14 cellular contexts compared by ENCODE assay signal in the genomic region with DNA sequence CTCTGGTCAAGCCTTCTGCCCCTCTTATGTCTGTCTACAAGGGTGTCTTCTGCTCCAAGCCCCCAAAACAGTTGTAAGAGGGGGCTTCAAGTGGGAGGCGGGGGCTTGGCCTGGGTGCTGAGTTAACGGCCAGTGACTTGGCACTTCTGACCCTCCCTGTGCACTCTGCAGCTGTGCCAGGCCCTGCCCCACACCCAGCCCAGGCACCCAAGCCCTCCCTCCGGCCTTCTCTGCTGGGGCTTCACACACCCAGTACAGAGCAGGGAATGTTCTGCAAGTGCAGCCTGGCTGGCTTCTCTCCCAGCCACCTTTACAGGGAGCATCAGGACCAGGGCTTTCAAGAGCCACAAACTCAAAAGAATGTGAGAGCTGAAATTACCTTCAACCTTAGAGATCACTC. TPM values are rescaled to one million over a fixed set of nuclear protein-coding genes. Genes with fewer than 3 reads are reported as not detected.
DNase-seq lines count a peak whose midpoint lies in the region; ATAC-seq and TF ChIP-seq lines count a peak whose summit lies in the region.
"Had no signal": no experiment of that assay in that cellular context is flagged by ENCODE, and none has a peak within 500 bp of the region (broad histone marks: within the 10 kb centered on the region; RNA-seq: fewer than 3 reads in every experiment).

No MANE protein-coding gene starts in this region.

- no peak overlapping the region for H3K4ac ChIP-seq in neuronal stem cell (ENCODE audit: low read length)

- H3K18ac ChIP-seq in neuronal stem cell (ENCODE audit: low read length): no peak overlapping the region

- H3K9me3 ChIP-seq in Loucy (ENCODE audit: insufficient read depth, low read depth, low read length) (no peaks in the 10 kb centered on the region), neuronal stem cell (replicated peaks in 1 of 2; ENCODE audit: control insufficient read depth in 2 of 2, insufficient read depth in 1 of 2, low read depth in 1 of 2, low read length in 2 of 2) (no peaks in the 10 kb centered on the region)
- H3K9me3 ChIP-seq: upper lobe of left lung had no signal

- no peak overlapping the region for H3K27ac ChIP-seq in neuronal stem cell (replicated peaks; ENCODE audit: low read length)
- H3K27ac ChIP-seq: epithelial cell of prostate had no signal

- H3K4me3 Mint-ChIP-seq in activated CD4-positive, alpha-beta T cell treated with anti-CD3 and anti-CD28 coated beads for 36 hours: no peak overlapping the region
- peak overlapping the region; percentile 53 for H3K4me3 Mint-ChIP-seq in central memory CD8-positive, alpha-beta T cell

- no peaks in the 10 kb centered on the region for H3K9me3 Mint-ChIP-seq in activated CD4-positive, alpha-beta T cell treated with anti-CD3 and anti-CD28 coated beads for 36 hours (ENCODE audit: low read depth)
- no peaks in the 10 kb centered on the region for H3K9me3 Mint-ChIP-seq in central memory CD8-positive, alpha-beta T cell

- no CpG with 5 or more reads among the region's 3 CpGs for WGBS in neuronal stem cell (ENCODE audit: extremely low coverage in 2 of 2, insufficient read length in 2 of 2, insufficient replicate concordance in 1 of 2), 2 donors

- peaks cover 54% of the 10 kb centered on the region for H3K4me1 Mint-ChIP-seq in activated CD4-positive, alpha-beta T cell treated with anti-CD3 and anti-CD28 coated beads for 36 hours
- H3K4me1 Mint-ChIP-seq in central memory CD8-positive, alpha-beta T cell: peaks cover 55% of the 10 kb centered on the region

- H3K9ac ChIP-seq in Loucy (ENCODE audit: low read depth, low read length, poor library complexity, severe bottlenecking) (peak overlapping the region; percentile 57), neuronal stem cell (ENCODE audit: low read depth, low read length, poor library complexity) (peak overlapping the region; percentile 15)

- H3K4me2 ChIP-seq in Loucy (ENCODE audit: low read depth, low read length, poor library complexity, severe bottlenecking): peak overlapping the region; percentile 79
- no peak overlapping the region for H3K4me2 ChIP-seq in neuronal stem cell (ENCODE audit: insufficient read depth, low read length, poor library complexity, severe bottlenecking)

- peaks cover 21% of the 10 kb centered on the region; the same call in 1 of the 2 replicates for H3F3A ChIP-seq in Loucy (ENCODE audit: low read depth)

- peak overlapping the region; percentile 56 for H3K4me3 ChIP-seq in Loucy (ENCODE audit: low read length, poor library complexity, severe bottlenecking)
- H3K4me3 ChIP-seq in neuronal stem cell (ENCODE audit: low read length in 2 of 2): peak overlapping the region in 1 of 2 donors; percentile 46
- H3K4me3 ChIP-seq: K562, upper lobe of left lung had no signal

- no peak overlapping the region for H3K14ac ChIP-seq in neuronal stem cell (ENCODE audit: low read length)

- no peaks in the 10 kb centered on the region for H3K9me2 ChIP-seq in Loucy (replicated peaks; ENCODE audit: low read depth, low read length)

- intact Hi-C loops in activated CD4-positive, alpha-beta T cell treated with anti-CD3 and anti-CD28 coated beads for 36 hours (cut with DNase I, micrococcal nuclease): loop anchor here in 1 of 2 experiments (5.0 kb wide), 1 partner anchor 105 kb away; no protein-coding TSS in a partner anchor

- H4K8ac ChIP-seq in neuronal stem cell (ENCODE audit: low read depth, low read length): no peak overlapping the region

- TF ChIP-seq CTCF in Loucy (conservative IDR thresholded peaks at IDR 0.05; ENCODE audit: low read length): no peak

- DNase-seq in activated CD4-positive, alpha-beta T cell treated with anti-CD3 and anti-CD28 coated beads for 36 hours: no peak
- DNase-seq in activated CD4-positive, alpha-beta T cell treated with anti-CD3 and anti-CD28 coated beads for 4 hours: no peak
- no peak for DNase-seq in central memory CD8-positive, alpha-beta T cell (ENCODE audit: low spot score in 2 of 2)
- DNase-seq in neuronal stem cell (ENCODE audit: low spot score) (no peak), HuH-7.5 (ENCODE audit: low spot score) (no peak)
- DNase-seq in activated effector memory CD4-positive, alpha-beta T cell treated with Interleukin-2 at 50 U/mL for 16 hours: no peak
- DNase-seq: DMS 273 treated with DMSO at 0.1 percent for 48 hours, NCI-H526, occipital lobe, upper lobe of left lung had no signal

- no peak overlapping the region for H2AK5ac ChIP-seq in neuronal stem cell (ENCODE audit: low read depth, low read length)

- no peaks in the 10 kb centered on the region for H4K20me1 ChIP-seq in Loucy (ENCODE audit: insufficient read depth, low read length, poor library complexity, severe bottlenecking)

- peaks cover 12% of the 10 kb centered on the region for H3K27me3 Mint-ChIP-seq in activated CD4-positive, alpha-beta T cell treated with anti-CD3 and anti-CD28 coated beads for 36 hours
- H3K27me3 Mint-ChIP-seq in central memory CD8-positive, alpha-beta T cell: peaks cover 11% of the 10 kb centered on the region

- H2AFZ ChIP-seq in Loucy (ENCODE audit: low read length) (no peak overlapping the region), neuronal stem cell (ENCODE audit: low read length) (no peak overlapping the region)

- peaks cover 4% of the 10 kb centered on the region for H3K79me1 ChIP-seq in neuronal stem cell (ENCODE audit: low read depth, low read length)

- no peaks in the 10 kb centered on the region for H3K36me3 ChIP-seq in Loucy (ENCODE audit: insufficient read depth, low read length)
- H3K36me3 ChIP-seq in neuronal stem cell (replicated peaks in 1 of 2; ENCODE audit: control insufficient read depth in 2 of 2, insufficient read depth in 2 of 2, low read length in 2 of 2): peaks cover 0 to 7% of the 10 kb centered on the region in 2 donors
- H3K36me3 ChIP-seq: upper lobe of left lung had no signal

- no peaks in the 10 kb centered on the region for H3K27me3 ChIP-seq in Loucy (ENCODE audit: insufficient read depth, low read length, poor library complexity, severe bottlenecking)
- peaks cover 0 to 6% (median 0%) of the 10 kb centered on the region in 3 experiments for H3K27me3 ChIP-seq in neuronal stem cell (ENCODE audit: control insufficient read depth in 3 of 3, insufficient read depth in 3 of 3, low read depth in 1 of 3, low read length in 3 of 3)

- H3K79me2 ChIP-seq in Loucy (ENCODE audit: insufficient read depth, low read length): no peaks in the 10 kb centered on the region

- peak overlapping the region; percentile 32 for H3K27ac Mint-ChIP-seq in activated CD4-positive, alpha-beta T cell treated with anti-CD3 and anti-CD28 coated beads for 36 hours
- peak overlapping the region; percentile 32 for H3K27ac Mint-ChIP-seq in central memory CD8-positive, alpha-beta T cell (ENCODE audit: low read depth)

- H2BK120ac ChIP-seq in neuronal stem cell (ENCODE audit: low read depth, low read length): no peak overlapping the region

- no peak overlapping the region for H4K91ac ChIP-seq in neuronal stem cell (ENCODE audit: low read depth, low read length, poor library complexity)

- no peak overlapping the region for H2BK12ac ChIP-seq in neuronal stem cell (ENCODE audit: low read length)

- CTCF ChIA-PET in activated CD4-positive, alpha-beta T cell treated with anti-CD3 and anti-CD28 coated beads for 36 hours (lab: Charles Lee): interaction anchor here (0.9 to 1.8 kb wide), 2 partner anchors 8 to 19 kb away, joined by 4 to 9 read pairs; no protein-coding TSS in a partner anchor

- peaks cover 47% of the 10 kb centered on the region for H3K4me1 ChIP-seq in Loucy (ENCODE audit: insufficient read depth, low read length, poor library complexity, severe bottlenecking)
- H3K4me1 ChIP-seq in neuronal stem cell (ENCODE audit: control insufficient read depth in 2 of 2, insufficient read depth in 1 of 2, low read depth in 1 of 2, low read length in 2 of 2): peaks cover 21% of the 10 kb centered on the region in 2 donors

- no peaks in the 10 kb centered on the region for H3K36me3 Mint-ChIP-seq in activated CD4-positive, alpha-beta T cell treated with anti-CD3 and anti-CD28 coated beads for 36 hours (ENCODE audit: low read depth)
- peaks cover 11% of the 10 kb centered on the region for H3K36me3 Mint-ChIP-seq in central memory CD8-positive, alpha-beta T cell (ENCODE audit: insufficient read depth)

- no peak overlapping the region for H2BK5ac ChIP-seq in neuronal stem cell (ENCODE audit: low read length)

- H3K23ac ChIP-seq in neuronal stem cell (ENCODE audit: low read depth, low read length, poor library complexity): no peak overlapping the region

- no peak for ATAC-seq in activated CD4-positive, alpha-beta T cell treated with anti-CD3 and anti-CD28 coated beads for 36 hours
- ATAC-seq in central memory CD8-positive, alpha-beta T cell (replicated peaks; ENCODE audit: extremely low read depth, poor library complexity, severe bottlenecking): no peak
- ATAC-seq in GM21576 (IDR thresholded peaks at IDR 0.05; ENCODE audit: unreplicated experiment): no peak
- ATAC-seq: K562 had no signal

- H2BK15ac ChIP-seq in neuronal stem cell (ENCODE audit: low read length): no peak overlapping the region

- POLR2A ChIA-PET in activated CD4-positive, alpha-beta T cell treated with anti-CD3 and anti-CD28 coated beads for 36 hours (lab: Charles Lee): no interaction called here

RNA-seq across cellular contexts. Expression of a gene that starts 3.8 kb away (rescaled TPM):
- under 1 TPM; 0.14 to 0.19 TPM for total RNA-seq in activated CD4-positive, alpha-beta T cell treated with anti-CD3 and anti-CD28 coated beads for 36 hours
- polyA plus RNA-seq in neuronal stem cell (2013, experiment 1 of 2): 2.6 TPM
- polyA plus RNA-seq in neuronal stem cell (2013, experiment 2 of 2): 2.7 TPM

RNA-seq across cellular contexts. Expression of a gene that starts 32.6 kb away (rescaled TPM):
- 10 to 100 TPM; 13.1 to 13.3 TPM for total RNA-seq in activated CD4-positive, alpha-beta T cell treated with anti-CD3 and anti-CD28 coated beads for 36 hours
- 2.8 TPM for polyA plus RNA-seq in neuronal stem cell (2013, experiment 1 of 2)
- 2.5 TPM for polyA plus RNA-seq in neuronal stem cell (2013, experiment 2 of 2)

RNA-seq across cellular contexts. Expression of a gene that starts 41.7 kb away (rescaled TPM):
- total RNA-seq in activated CD4-positive, alpha-beta T cell treated with anti-CD3 and anti-CD28 coated beads for 36 hours: 10 to 100 TPM; 51.6 to 69.0 TPM
- 30.5 TPM for polyA plus RNA-seq in neuronal stem cell (2013, experiment 1 of 2)
- polyA plus RNA-seq in neuronal stem cell (2013, experiment 2 of 2): 30.3 TPM
